17 cellular contexts compared by ENCODE assay signal in the genomic region with DNA sequence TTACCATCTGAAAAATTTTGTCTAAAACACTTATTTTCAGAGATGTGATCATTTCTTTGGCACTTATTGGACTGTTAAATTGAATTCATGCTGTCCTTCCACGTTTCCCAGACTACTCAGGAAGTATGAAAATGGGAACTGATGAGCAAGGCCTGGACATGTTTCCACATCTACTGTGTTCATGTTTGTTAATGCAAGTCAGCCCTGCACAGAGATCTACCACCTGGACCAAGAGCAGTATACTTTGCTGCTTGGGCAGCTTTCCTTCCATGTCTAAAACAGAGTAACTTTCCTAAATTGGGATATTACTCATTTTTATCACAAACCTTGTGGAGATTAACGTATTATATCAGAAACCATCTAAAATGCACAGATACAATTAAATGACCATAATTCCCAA.
A peak's percentile ranks its signal among the peaks of the same experiment; 100 is the strongest.
DNase-seq lines count a peak whose midpoint lies in the region; ATAC-seq and TF ChIP-seq lines count a peak whose summit lies in the region.
"Had no signal": no experiment of that assay in that cellular context is flagged by ENCODE, and none has a peak within 500 bp of the region (broad histone marks: within the 10 kb centered on the region; RNA-seq: fewer than 3 reads in every experiment).

No MANE protein-coding gene starts in this region.

- no peak for TF ChIP-seq CTCF in right atrium auricular region (IDR thresholded peaks at IDR 0.05)
- TF ChIP-seq CTCF in fibroblast of pulmonary artery (IDR thresholded peaks at IDR 0.05; ENCODE audit: low read length, missing control alignments) = no peak
- TF ChIP-seq CTCF in sigmoid colon (IDR thresholded peaks at IDR 0.05) = no peak
- TF ChIP-seq CTCF in GM13977 (IDR thresholded peaks at IDR 0.05; ENCODE audit: extremely low read depth, insufficient read depth, missing control alignments) = no peak

- DNase-seq in Right ventricle myocardium superior (no peak), right atrium auricular region (ENCODE audit: low spot score) (no peak), fibroblast of pulmonary artery (ENCODE audit: low read depth) (peak; percentile 29), left ventricle myocardium superior (no peak), sigmoid colon (peak; percentile 64), GM13977 (ENCODE audit: low spot score) (no peak)
- no peak for DNase-seq in activated CD4-positive, alpha-beta T cell treated with anti-CD3 and anti-CD28 coated beads, Interleukin-2, amount 50 U/mL, for 4 hours
- DNase-seq: NCI-H1105 treated with DMSO at 0.1 percent for 48 hours, NCI-H2029, NCI-H226, NCI-H510A, RPMI8226, SHP77 treated with DMSO at 0.1 percent for 48 hours had no signal

- no peak for TF ChIP-seq POLR2A in sigmoid colon (IDR thresholded peaks at IDR 0.05)

- intact Hi-C loops in Right ventricle myocardium superior (cut with DNase I) (no loop called here), left ventricle myocardium superior (cut with micrococcal nuclease) (loop anchor here (10.0 kb wide), 1 partner anchor 82 kb away; no protein-coding TSS in a partner anchor), sigmoid colon (cut with DNase I) (no loop called here)

- TF ChIP-seq EP300 in sigmoid colon (IDR thresholded peaks at IDR 0.05) = no peak

- ATAC-seq in Right ventricle myocardium superior (ENCODE audit: poor library complexity) (peak; percentile 73), left ventricle myocardium superior (peak; percentile 70), GM21786 (IDR thresholded peaks at IDR 0.05; ENCODE audit: unreplicated experiment) (no peak)

- no peaks in the 10 kb centered on the region for H3K36me3 ChIP-seq in right atrium auricular region
- no peaks in the 10 kb centered on the region for H3K36me3 ChIP-seq in sigmoid colon
- H3K36me3 ChIP-seq: BLaER1 had no signal

- 54 to 73% methylated on average over 2 of the region's 2 CpGs for WGBS in sigmoid colon, 2 donors

- in situ Hi-C loops in GM13977 (cut with MboI; ENCODE audit: low pct_unique_long_range_greater_than_20kb, low sequenced_read_pairs, unreplicated experiment) = no loop called here

- H3K4me3 ChIP-seq in right atrium auricular region = no peak overlapping the region
- H3K4me3 ChIP-seq in fibroblast of pulmonary artery (replicated peaks; ENCODE audit: low read depth, low read length) = no peak overlapping the region
- H3K4me3 ChIP-seq in sigmoid colon = no peak overlapping the region
- H3K4me3 ChIP-seq: BLaER1, GM12878, K562 had no signal

- H3K9me3 ChIP-seq in right atrium auricular region = no peaks in the 10 kb centered on the region
- no peaks in the 10 kb centered on the region for H3K9me3 ChIP-seq in sigmoid colon
- H3K9me3 ChIP-seq: BLaER1 had no signal

- H3K27me3 ChIP-seq in right atrium auricular region (no peaks in the 10 kb centered on the region), sigmoid colon (no peaks in the 10 kb centered on the region)
- H3K27me3 ChIP-seq: BLaER1 had no signal

- H3K4me1 ChIP-seq in right atrium auricular region (peaks cover 0 to 23% of the 10 kb centered on the region in 2 donors), sigmoid colon (no peaks in the 10 kb centered on the region)
- H3K4me1 ChIP-seq: BLaER1 had no signal

- no peak overlapping the region for H3K27ac ChIP-seq in right atrium auricular region
- peak overlapping the region in 1 of 4 donors; percentile 4 for H3K27ac ChIP-seq in sigmoid colon
- H3K27ac ChIP-seq: BLaER1 had no signal

Comparison
In these comparisons a context has a peak if more than half of its experiments do, and no peak if none do; other contexts are left out.
1. DNase-seq: peak in fibroblast of pulmonary artery (single experiment) and sigmoid colon (single experiment); none in Right ventricle myocardium superior (single experiment), right atrium auricular region (single experiment), left ventricle myocardium superior (single experiment), activated CD4-positive, alpha-beta T cell treated with anti-CD3 and anti-CD28 coated beads, Interleukin-2, amount 50 U/mL, for 4 hours (0 of 2) and GM13977 (single experiment).